Comparison of ENCODE assay signal across 8 cellular contexts in the genomic region with DNA sequence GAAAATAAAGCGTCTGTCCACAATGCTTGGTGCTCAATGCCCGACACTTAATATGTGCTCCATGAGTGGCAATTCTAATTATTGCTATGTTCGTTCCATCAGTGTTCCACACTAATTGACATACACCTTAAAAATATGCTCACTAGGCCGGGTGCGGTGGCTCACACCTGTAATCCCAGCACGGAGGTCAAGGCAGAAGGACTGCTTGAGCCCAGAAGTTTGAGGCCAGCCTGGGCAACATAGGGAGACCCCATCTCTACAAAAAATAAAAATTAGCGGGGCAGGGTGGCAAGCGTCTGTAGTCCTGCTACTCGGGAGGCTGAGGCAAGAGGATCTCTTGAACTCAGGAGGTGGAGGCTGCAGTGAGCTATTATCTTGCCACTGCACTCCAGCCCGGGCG. TPM values are rescaled to one million over a fixed set of nuclear protein-coding genes. Genes with fewer than 3 reads are reported as not detected.
DNase-seq lines count a peak whose midpoint lies in the region; ATAC-seq, FAIRE-seq and TF ChIP-seq lines count a peak whose summit lies in the region.

No MANE protein-coding gene starts in this region.

- H3K9ac ChIP-seq in HepG2 (ENCODE audit: insufficient read depth, low read depth, low read length), result peak overlapping the region; percentile 76

- peak overlapping the region; percentile 91 for H3K27ac Mint-ChIP-seq in activated CD4-positive, alpha-beta T cell treated with anti-CD3 and anti-CD28 coated beads, Interleukin-2, amount 10 ng/mL, durations not matched to agents 24 days and 14 days
- H3K27ac Mint-ChIP-seq in activated naive CD8-positive, alpha-beta T cell, result peak overlapping the region; percentile 90

- no peak for ATAC-seq in HepG2
- ATAC-seq in HG03097 (IDR thresholded peaks at IDR 0.05; ENCODE audit: low FRiP score, unreplicated experiment), result no peak

- H3K4me3 ChIP-seq in HepG2 (replicated peaks in 1 of 3; ENCODE audit: insufficient read depth in 1 of 3, low read depth in 2 of 3, low read length in 3 of 3), result peak overlapping the region; percentile 80 to 90 (median 87)

- no peak for TF ChIP-seq CTCF in HepG2 (CRISPR knock-in tag; IDR thresholded peaks at IDR 0.05)

- peaks cover 37% of the 10 kb centered on the region for H3K4me1 ChIP-seq in HepG2 (ENCODE audit: insufficient read depth, low read length)

- H4K20me1 ChIP-seq in HepG2 (ENCODE audit: insufficient read depth, low read length), result peaks cover 8% of the 10 kb centered on the region; the same call in 1 of the 2 replicates

- H3K27me3 Mint-ChIP-seq in activated CD4-positive, alpha-beta T cell treated with anti-CD3 and anti-CD28 coated beads, Interleukin-2, amount 10 ng/mL, durations not matched to agents 24 days and 14 days, result no peaks in the 10 kb centered on the region
- no peaks in the 10 kb centered on the region for H3K27me3 Mint-ChIP-seq in activated naive CD8-positive, alpha-beta T cell

- peak; percentile 59 for DNase-seq in activated CD4-positive, alpha-beta T cell treated with anti-CD3 and anti-CD28 coated beads, Interleukin-2, amount 10 ng/mL, durations not matched to agents 24 days and 14 days
- no peak for DNase-seq in activated CD4-positive, alpha-beta T cell treated with anti-CD3 and anti-CD28 coated beads for 1 hour
- DNase-seq in HepG2 (ENCODE audit: low spot score), result no peak
- DNase-seq in NCI-H2227 (lab: John Stamatoyannopoulos, UW; ENCODE audit: unreplicated experiment), result no peak
- no peak for DNase-seq in NCI-H1417 treated with DMSO at 0.1 percent for 48 hours (lab: John Stamatoyannopoulos, UW)

- BruUV-seq in HepG2 (replicated peaks; lab: Mats Ljungman, UMichigan), result no TSS peak

- H3K4me1 Mint-ChIP-seq in activated CD4-positive, alpha-beta T cell treated with anti-CD3 and anti-CD28 coated beads, Interleukin-2, amount 10 ng/mL, durations not matched to agents 24 days and 14 days, result peaks cover 33% of the 10 kb centered on the region
- peaks cover 34% of the 10 kb centered on the region for H3K4me1 Mint-ChIP-seq in activated naive CD8-positive, alpha-beta T cell (ENCODE audit: low read depth)

- POLR2A ChIA-PET in HepG2 (lab: Yijun Ruan, JAX), result no interaction called here

- H3K36me3 Mint-ChIP-seq in activated CD4-positive, alpha-beta T cell treated with anti-CD3 and anti-CD28 coated beads, Interleukin-2, amount 10 ng/mL, durations not matched to agents 24 days and 14 days (ENCODE audit: low read depth), result peaks cover 3% of the 10 kb centered on the region
- no peaks in the 10 kb centered on the region for H3K36me3 Mint-ChIP-seq in activated naive CD8-positive, alpha-beta T cell

- no peaks in the 10 kb centered on the region for H3K9me3 Mint-ChIP-seq in activated CD4-positive, alpha-beta T cell treated with anti-CD3 and anti-CD28 coated beads, Interleukin-2, amount 10 ng/mL, durations not matched to agents 24 days and 14 days
- no peaks in the 10 kb centered on the region for H3K9me3 Mint-ChIP-seq in activated naive CD8-positive, alpha-beta T cell (ENCODE audit: low read depth)

- no peaks in the 10 kb centered on the region for H3K36me3 ChIP-seq in HepG2 (replicated peaks in 1 of 2; ENCODE audit: control insufficient read depth in 1 of 2, insufficient read depth in 2 of 2, low read length in 2 of 2)

- H3K79me2 ChIP-seq in HepG2 (ENCODE audit: insufficient read depth, low read length), result peaks cover 26% of the 10 kb centered on the region

- TF ChIP-seq POLR2A in HepG2 (IDR thresholded peaks at IDR 0.05; ENCODE audit: insufficient read depth in 1 of 2, low read depth in 2 of 2, low read length in 2 of 2), result no peak

- in situ Hi-C loops in HepG2 (cut with HindIII; ENCODE audit: extremely low pct_ligation_motif_present, low pct_unique_long_range_greater_than_20kb), result no loop called here

- peak overlapping the region; percentile 91 for H3K4me2 ChIP-seq in HepG2 (ENCODE audit: low read depth, low read length)

- peak overlapping the region; percentile 63 for H3K27ac ChIP-seq in HepG2 (ENCODE audit: extremely low read length, insufficient read depth, low read length)
- H3K27ac ChIP-seq in temporal lobe (ENCODE audit: low read depth, low read length), result peak overlapping the region; percentile 94

- H3K4me3 Mint-ChIP-seq in activated CD4-positive, alpha-beta T cell treated with anti-CD3 and anti-CD28 coated beads, Interleukin-2, amount 10 ng/mL, durations not matched to agents 24 days and 14 days, result peak overlapping the region; percentile 95
- H3K4me3 Mint-ChIP-seq in activated naive CD8-positive, alpha-beta T cell, result peak overlapping the region; percentile 96

- TF ChIP-seq EP300 in HepG2 (IDR thresholded peaks at IDR 0.05; ENCODE audit: low read depth in 2 of 2, low read length in 2 of 2) (no peak), HepG2 (CRISPR knock-in tag; IDR thresholded peaks at IDR 0.05; ENCODE audit: borderline replicate concordance) (no peak)

- no peak for TF ChIP-seq RAD21 in HepG2 (CRISPR knock-in tag; IDR thresholded peaks at IDR 0.05)

- peak overlapping the region; percentile 87 for H2AFZ ChIP-seq in HepG2 (ENCODE audit: low read length)

- no peaks in the 10 kb centered on the region; a peak in 1 of 5 replicates for H3K27me3 ChIP-seq in HepG2 (ENCODE audit: control insufficient read depth in 1 of 2, insufficient read depth in 2 of 2, low read length in 2 of 2)

- CTCF ChIA-PET in HepG2 (lab: Yijun Ruan, JAX; ENCODE audit: low intra/inter-chr PET ratio, low total read pairs), result interaction anchor here (0.9 kb wide), 1 partner anchor 184 kb away, joined by 3 read pairs; no protein-coding TSS in a partner anchor

- 48% methylated on average over 11 of the region's 11 CpGs for WGBS in HepG2 (ENCODE audit: low lambda C conversion rate)

- H3K9me3 ChIP-seq in HepG2 (ENCODE audit: low read length), result no peaks in the 10 kb centered on the region

- intact Hi-C loops in activated CD4-positive, alpha-beta T cell treated with anti-CD3 and anti-CD28 coated beads, Interleukin-2, amount 10 ng/mL, durations not matched to agents 24 days and 14 days (cut with micrococcal nuclease), result loop anchor here (1.0 to 10.0 kb wide), 4 partner anchors 26 to 698 kb away; partner anchors contain the start of genes ACAD10, BRAP, MAPKAPK5 and RPL6
- intact Hi-C loops in HepG2 (cut with micrococcal nuclease; ENCODE audit: unreplicated experiment), result loop anchor here (10.0 kb wide), 2 partner anchors 58 to 98 kb away; no protein-coding TSS in a partner anchor

- FAIRE-seq in HepG2 (lab: Jason Lieb, UNC), result no peak

RNA-seq across cellular contexts. Expression of gene HECTD4, which starts 0.6 kb away (rescaled TPM):
- total RNA-seq in activated CD4-positive, alpha-beta T cell treated with anti-CD3 and anti-CD28 coated beads, Interleukin-2, amount 10 ng/mL, durations not matched to agents 24 days and 14 days, result 33.6 and 33.8 TPM in 2 replicates
- total RNA-seq in HepG2 (2016; rRNA removed; fragmentation: Illumina TruSeq; extraction: Trizol), result 11.4 and 13.7 TPM in 2 replicates
- total RNA-seq in HepG2 (2016; cell fraction: cytosol; rRNA removed; fragmentation: Illumina TruSeq; extraction: Trizol; ENCODE audit: low read depth), result 11.3 and 14.3 TPM in 2 replicates
- total RNA-seq in HepG2 (2016; cell fraction: insoluble cytoplasmic fraction; rRNA removed; fragmentation: Illumina TruSeq; extraction: Trizol), result 10.5 and 12.2 TPM in 2 replicates
- 9.8 and 10.9 TPM in 2 replicates for total RNA-seq in HepG2 (2016; cell fraction: membrane; rRNA removed; fragmentation: Illumina TruSeq; extraction: Trizol)
- 25.6 and 28.3 TPM in 2 replicates for total RNA-seq in HepG2 (2016; cell fraction: nucleus; rRNA removed; fragmentation: Illumina TruSeq; extraction: Trizol)
- polyA plus RNA-seq in HepG2 (2011; rRNA removed), result 8.0 and 9.0 TPM in 2 replicates
- 2.9 and 3.0 TPM in 2 replicates for polyA plus RNA-seq in HepG2 (2011; cell fraction: cytosol; rRNA removed)
- polyA plus RNA-seq in HepG2 (2011; cell fraction: nucleus; rRNA removed), result 38.9 and 47.2 TPM in 2 replicates
- 14.6 and 17.7 TPM in 2 replicates for polyA plus RNA-seq in HepG2 (2012)
- polyA plus RNA-seq in HepG2 (2016; cell fraction: cytosol; fragmentation: Illumina TruSeq; extraction: Trizol; ENCODE audit: low read depth), result 0.88 and 1.8 TPM in 2 replicates
- 10.1 and 11.0 TPM in 2 replicates for polyA plus RNA-seq in HepG2 (2016; cell fraction: insoluble cytoplasmic fraction; fragmentation: Illumina TruSeq; extraction: Trizol; ENCODE audit: low read depth)
- 3.2 and 4.0 TPM in 2 replicates for polyA plus RNA-seq in HepG2 (2016; cell fraction: membrane; fragmentation: Illumina TruSeq; extraction: Trizol; ENCODE audit: low read depth)
- 60.5 and 66.6 TPM in 2 replicates for polyA plus RNA-seq in HepG2 (2016; cell fraction: nucleus; fragmentation: Illumina TruSeq; extraction: Trizol; ENCODE audit: insufficient read depth, low read depth)
- polyA minus RNA-seq in HepG2 (2011; rRNA and poly(A)+ RNA removed; ENCODE audit: low replicate concordance), result 23.1 and 24.7 TPM in 2 replicates
- polyA minus RNA-seq in HepG2 (2011; cell fraction: cytosol; rRNA and poly(A)+ RNA removed), result 11.1 and 16.9 TPM in 2 replicates
- 62.1 and 75.8 TPM in 2 replicates for polyA minus RNA-seq in HepG2 (2011; cell fraction: nucleus; rRNA and poly(A)+ RNA removed)
- 132 TPM for total RNA-seq in temporal lobe

RNA-seq across cellular contexts. Expression of gene RPL6, which starts 26.5 kb away (rescaled TPM):
- total RNA-seq in activated CD4-positive, alpha-beta T cell treated with anti-CD3 and anti-CD28 coated beads, Interleukin-2, amount 10 ng/mL, durations not matched to agents 24 days and 14 days, result 1,820 and 1,848 TPM in 2 replicates
- 1,551 and 2,121 TPM in 2 replicates for total RNA-seq in HepG2 (2016; rRNA removed; fragmentation: Illumina TruSeq; extraction: Trizol)
- total RNA-seq in HepG2 (2016; cell fraction: cytosol; rRNA removed; fragmentation: Illumina TruSeq; extraction: Trizol; ENCODE audit: low read depth), result 1,569 and 1,799 TPM in 2 replicates
- 1,519 and 2,147 TPM in 2 replicates for total RNA-seq in HepG2 (2016; cell fraction: insoluble cytoplasmic fraction; rRNA removed; fragmentation: Illumina TruSeq; extraction: Trizol)
- total RNA-seq in HepG2 (2016; cell fraction: membrane; rRNA removed; fragmentation: Illumina TruSeq; extraction: Trizol), result 3,064 and 3,242 TPM in 2 replicates
- total RNA-seq in HepG2 (2016; cell fraction: nucleus; rRNA removed; fragmentation: Illumina TruSeq; extraction: Trizol), result 617 and 644 TPM in 2 replicates
- polyA plus RNA-seq in HepG2 (2011; rRNA removed), result 1,589 and 1,719 TPM in 2 replicates
- 1,215 and 1,505 TPM in 2 replicates for polyA plus RNA-seq in HepG2 (2011; cell fraction: cytosol; rRNA removed)
- polyA plus RNA-seq in HepG2 (2011; cell fraction: nucleus; rRNA removed), result 260 and 378 TPM in 2 replicates
- 1,569 and 1,801 TPM in 2 replicates for polyA plus RNA-seq in HepG2 (2012)
- 2,496 and 2,739 TPM in 2 replicates for polyA plus RNA-seq in HepG2 (2016; cell fraction: cytosol; fragmentation: Illumina TruSeq; extraction: Trizol; ENCODE audit: low read depth)
- polyA plus RNA-seq in HepG2 (2016; cell fraction: insoluble cytoplasmic fraction; fragmentation: Illumina TruSeq; extraction: Trizol; ENCODE audit: low read depth), result 2,631 and 2,728 TPM in 2 replicates
- polyA plus RNA-seq in HepG2 (2016; cell fraction: membrane; fragmentation: Illumina TruSeq; extraction: Trizol; ENCODE audit: low read depth), result 3,716 and 3,916 TPM in 2 replicates
- polyA plus RNA-seq in HepG2 (2016; cell fraction: nucleus; fragmentation: Illumina TruSeq; extraction: Trizol; ENCODE audit: insufficient read depth, low read depth), result 1,083 and 1,121 TPM in 2 replicates
- 207 and 602 TPM in 2 replicates for polyA minus RNA-seq in HepG2 (2011; rRNA and poly(A)+ RNA removed; ENCODE audit: low replicate concordance)
- polyA minus RNA-seq in HepG2 (2011; cell fraction: cytosol; rRNA and poly(A)+ RNA removed), result 269 and 339 TPM in 2 replicates
- polyA minus RNA-seq in HepG2 (2011; cell fraction: nucleus; rRNA and poly(A)+ RNA removed), result 197 and 255 TPM in 2 replicates
- total RNA-seq in temporal lobe, result 782 TPM

RNA-seq across cellular contexts. Expression of gene PTPN11, which starts 35.9 kb away (rescaled TPM):
- 173 and 177 TPM in 2 replicates for total RNA-seq in activated CD4-positive, alpha-beta T cell treated with anti-CD3 and anti-CD28 coated beads, Interleukin-2, amount 10 ng/mL, durations not matched to agents 24 days and 14 days
- total RNA-seq in HepG2 (2016; rRNA removed; fragmentation: Illumina TruSeq; extraction: Trizol) (63.5 and 101 TPM in 2 replicates), temporal lobe (77.4 TPM)
- total RNA-seq in HepG2 (2016; cell fraction: cytosol; rRNA removed; fragmentation: Illumina TruSeq; extraction: Trizol; ENCODE audit: low read depth), result 33.6 and 33.7 TPM in 2 replicates
- 63.2 and 92.9 TPM in 2 replicates for total RNA-seq in HepG2 (2016; cell fraction: insoluble cytoplasmic fraction; rRNA removed; fragmentation: Illumina TruSeq; extraction: Trizol)
- 52.7 and 53.2 TPM in 2 replicates for total RNA-seq in HepG2 (2016; cell fraction: membrane; rRNA removed; fragmentation: Illumina TruSeq; extraction: Trizol)
- total RNA-seq in HepG2 (2016; cell fraction: nucleus; rRNA removed; fragmentation: Illumina TruSeq; extraction: Trizol), result 39.5 and 46.8 TPM in 2 replicates
- polyA plus RNA-seq in HepG2 (2011; rRNA removed), result 26.7 and 30.0 TPM in 2 replicates
- polyA plus RNA-seq in HepG2 (2011; cell fraction: cytosol; rRNA removed), result 27.0 and 32.0 TPM in 2 replicates
- 16.5 and 17.7 TPM in 2 replicates for polyA plus RNA-seq in HepG2 (2011; cell fraction: nucleus; rRNA removed)
- 36.3 and 36.9 TPM in 2 replicates for polyA plus RNA-seq in HepG2 (2012)
- polyA plus RNA-seq in HepG2 (2016; cell fraction: cytosol; fragmentation: Illumina TruSeq; extraction: Trizol; ENCODE audit: low read depth), result 5.9 and 6.2 TPM in 2 replicates
- 68.9 and 69.6 TPM in 2 replicates for polyA plus RNA-seq in HepG2 (2016; cell fraction: insoluble cytoplasmic fraction; fragmentation: Illumina TruSeq; extraction: Trizol; ENCODE audit: low read depth)
- polyA plus RNA-seq in HepG2 (2016; cell fraction: membrane; fragmentation: Illumina TruSeq; extraction: Trizol; ENCODE audit: low read depth), result 11.9 and 14.6 TPM in 2 replicates
- 40.4 and 40.7 TPM in 2 replicates for polyA plus RNA-seq in HepG2 (2016; cell fraction: nucleus; fragmentation: Illumina TruSeq; extraction: Trizol; ENCODE audit: insufficient read depth, low read depth)
- polyA minus RNA-seq in HepG2 (2011; rRNA and poly(A)+ RNA removed; ENCODE audit: low replicate concordance), result 22.4 and 59.7 TPM in 2 replicates
- polyA minus RNA-seq in HepG2 (2011; cell fraction: cytosol; rRNA and poly(A)+ RNA removed), result 34.5 and 43.4 TPM in 2 replicates
- polyA minus RNA-seq in HepG2 (2011; cell fraction: nucleus; rRNA and poly(A)+ RNA removed), result 26.8 and 30.5 TPM in 2 replicates
